26 cellular contexts compared by ENCODE assay signal in genomic region chr2:132593171-132593570, GRCh38.
DNase-seq lines count a peak whose midpoint lies in the region; TF ChIP-seq lines count a peak whose summit lies in the region.
"Had no signal": no experiment of that assay in that cellular context is flagged by ENCODE, and none has a peak within 500 bp of the region (broad histone marks: within the 10 kb centered on the region; RNA-seq: fewer than 3 reads in every experiment).

No MANE protein-coding gene starts in this region.

- no peaks in the 10 kb centered on the region for H3K4me1 Mint-ChIP-seq in CD4-positive, alpha-beta memory T cell
- H3K4me1 Mint-ChIP-seq: CD4-positive, CD25-positive, alpha-beta regulatory T cell; IgD-negative memory B cell; stimulated activated naive B cell treated with anti-CD40 and anti-IgM and Interleukin-4, amounts not matched to agents 10 μg/mL and 1 μg/mL and 100 μg/mL, for 72 hours had no signal

- H3K4me3 Mint-ChIP-seq in CD4-positive, alpha-beta memory T cell: no peak overlapping the region
- H3K4me3 Mint-ChIP-seq: CD4-positive, CD25-positive, alpha-beta regulatory T cell; IgD-negative memory B cell; stimulated activated naive B cell treated with anti-CD40 and anti-IgM and Interleukin-4, amounts not matched to agents 10 μg/mL and 1 μg/mL and 100 μg/mL, for 72 hours had no signal

- H3K79me2 ChIP-seq in mammary epithelial cell (ENCODE audit: insufficient read depth, low read length): no peaks in the 10 kb centered on the region

- no peaks in the 10 kb centered on the region for H3K27me3 Mint-ChIP-seq in CD4-positive, alpha-beta memory T cell
- H3K27me3 Mint-ChIP-seq: CD4-positive, CD25-positive, alpha-beta regulatory T cell had no signal

- no peak overlapping the region for H3K27ac Mint-ChIP-seq in CD4-positive, alpha-beta memory T cell
- H3K27ac Mint-ChIP-seq: CD4-positive, CD25-positive, alpha-beta regulatory T cell; IgD-negative memory B cell; stimulated activated naive B cell treated with anti-CD40 and anti-IgM and Interleukin-4, amounts not matched to agents 10 μg/mL and 1 μg/mL and 100 μg/mL, for 72 hours had no signal

- H3K36me3 ChIP-seq in A673 (ENCODE audit: insufficient read depth, low read length, poor library complexity, severe bottlenecking) (no peaks in the 10 kb centered on the region), mammary epithelial cell (ENCODE audit: insufficient read depth, low read length) (no peaks in the 10 kb centered on the region), kidney epithelial cell (ENCODE audit: control insufficient read depth, insufficient read depth, low read length) (no peaks in the 10 kb centered on the region), right atrium auricular region (no peaks in the 10 kb centered on the region)
- H3K36me3 ChIP-seq in CD4-positive, alpha-beta memory T cell (ENCODE audit: insufficient read depth, low read length): no peaks in the 10 kb centered on the region
- H3K36me3 ChIP-seq: esophagus squamous epithelium, heart right ventricle, tibial nerve, WERI-Rb-1 had no signal

- no peaks in the 10 kb centered on the region for H3K9me3 ChIP-seq in A673 (ENCODE audit: low read depth, low read length, poor library complexity, severe bottlenecking)
- H3K9me3 ChIP-seq in mammary epithelial cell (replicated peaks; ENCODE audit: insufficient read depth, low read length): no peaks in the 10 kb centered on the region
- peaks cover 0 to 8% of the 10 kb centered on the region in 2 donors for H3K9me3 ChIP-seq in right atrium auricular region
- no peaks in the 10 kb centered on the region for H3K9me3 ChIP-seq in CD4-positive, alpha-beta memory T cell (ENCODE audit: control insufficient read depth in 1 of 2, low read length in 2 of 2)
- H3K9me3 ChIP-seq: esophagus squamous epithelium had no signal

- no peak overlapping the region for H3K4me3 ChIP-seq in A673 (ENCODE audit: low read depth, low read length, poor library complexity, severe bottlenecking)
- H3K4me3 ChIP-seq in mammary epithelial cell (replicated peaks in 1 of 3; ENCODE audit: insufficient read depth in 1 of 3, low read depth in 2 of 3, low read length in 3 of 3): no peak overlapping the region
- H3K4me3 ChIP-seq in kidney epithelial cell (ENCODE audit: low read depth, low read length): no peak overlapping the region
- H3K4me3 ChIP-seq in right atrium auricular region: no peak overlapping the region
- no peak overlapping the region for H3K4me3 ChIP-seq in CD4-positive, alpha-beta memory T cell (ENCODE audit: low read length in 2 of 2)
- H3K4me3 ChIP-seq: dorsolateral prefrontal cortex, esophagus squamous epithelium, heart right ventricle, tibial nerve had no signal

- no peaks in the 10 kb centered on the region for H3K36me3 Mint-ChIP-seq in CD4-positive, alpha-beta memory T cell
- H3K36me3 Mint-ChIP-seq: CD4-positive, CD25-positive, alpha-beta regulatory T cell; IgD-negative memory B cell; stimulated activated naive B cell treated with anti-CD40 and anti-IgM and Interleukin-4, amounts not matched to agents 10 μg/mL and 1 μg/mL and 100 μg/mL, for 72 hours had no signal

- H3K27ac ChIP-seq in A673 (ENCODE audit: low read depth, low read length, poor library complexity, severe bottlenecking): no peak overlapping the region
- no peak overlapping the region for H3K27ac ChIP-seq in mammary epithelial cell (ENCODE audit: insufficient read depth, low read depth, low read length)
- no peak overlapping the region for H3K27ac ChIP-seq in right atrium auricular region
- H3K27ac ChIP-seq in CD4-positive, alpha-beta memory T cell (ENCODE audit: low read depth, low read length): no peak overlapping the region
- H3K27ac ChIP-seq: dorsolateral prefrontal cortex, esophagus squamous epithelium, heart right ventricle, tibial nerve, WERI-Rb-1 had no signal

- no peaks in the 10 kb centered on the region for H3K4me1 ChIP-seq in A673 (ENCODE audit: insufficient read depth, low read length, poor library complexity, severe bottlenecking)
- H3K4me1 ChIP-seq in mammary epithelial cell (ENCODE audit: insufficient read depth, low read length): no peaks in the 10 kb centered on the region
- H3K4me1 ChIP-seq in right atrium auricular region: no peaks in the 10 kb centered on the region
- no peaks in the 10 kb centered on the region for H3K4me1 ChIP-seq in CD4-positive, alpha-beta memory T cell (ENCODE audit: insufficient read depth, low read length)
- H3K4me1 ChIP-seq: esophagus squamous epithelium, heart right ventricle, tibial nerve had no signal

- intact Hi-C loops in A673 (cut with micrococcal nuclease; ENCODE audit: unreplicated experiment): no loop called here
- intact Hi-C loops in mammary epithelial cell (cut with micrococcal nuclease): no loop called here
- intact Hi-C loops in CD4-positive, alpha-beta memory T cell (cut with micrococcal nuclease): no loop called here

- 100% methylated on average over 2 of the region's 2 CpGs for whole genome bisulfite sequencing in mammary epithelial cell (ENCODE audit: low coverage, missing lambda C conversion rate)

- BruUV-seq in A673 (replicated peaks; lab: Mats Ljungman, UMichigan): no TSS peak
- BruUV-seq in mammary epithelial cell (replicated peaks; lab: Mats Ljungman, UMichigan): no TSS peak

- peak; percentile 34 for DNase-seq in A673 (ENCODE audit: low spot score)
- DNase-seq in HT1080 (ENCODE audit: low read depth): peak; percentile 50
- peak; percentile 31 for DNase-seq in mammary epithelial cell
- peak; percentile 61 for DNase-seq in kidney epithelial cell (ENCODE audit: low read depth)
- no peak for DNase-seq in inferior parietal cortex (ENCODE audit: extremely low spot score)
- DNase-seq in activated CD4-positive, alpha-beta T cell treated with anti-CD3 and anti-CD28 coated beads, Interleukin-2, amount 50 U/mL, for 1 hour: no peak
- DNase-seq in right atrium auricular region (ENCODE audit: low spot score): no peak
- no peak for DNase-seq in CD4-positive, alpha-beta memory T cell
- DNase-seq: activated CD4-positive, alpha-beta T cell treated with anti-CD3 and anti-CD28 coated beads, Interleukin-2, amount 50 U/mL, for 48 hours; activated naive CD4-positive, alpha-beta T cell treated with anti-CD3 and anti-CD28 coated beads, Interleukin-2, amount 50 U/mL, for 16 hours; activated T-cell treated with anti-CD3 and anti-CD28 coated beads, Interleukin-2, amount 50 U/mL, for 1 hour; CD4-positive, CD25-positive, alpha-beta regulatory T cell; DMS79 treated with DMSO at 0.1 percent for 48 hours; dorsolateral prefrontal cortex; esophagus squamous epithelium; heart right ventricle; kidney; midbrain; NCI-H2029 treated with DMSO at 0.1 percent for 48 hours; NCI-H524 treated with DMSO at 0.1 percent for 48 hours; right cardiac atrium; SHP77 treated with DMSO at 0.1 percent for 48 hours; stimulated activated naive B cell treated with anti-CD40 and anti-IgM and Interleukin-4, amounts not matched to agents 10 μg/mL and 1 μg/mL and 100 μg/mL, for 72 hours; WERI-Rb-1 had no signal

- no peak overlapping the region for H3K9ac ChIP-seq in mammary epithelial cell (ENCODE audit: insufficient read depth, low read length)

- dilution Hi-C loops in mammary epithelial cell (cut with HindIII; ENCODE audit: low sequenced_read_pairs): loop anchor here (5.0 kb wide), 1 partner anchor 41 kb away; no protein-coding TSS in a partner anchor

- H4K20me1 ChIP-seq in mammary epithelial cell (ENCODE audit: insufficient read depth, low read length): no peaks in the 10 kb centered on the region

- no peak overlapping the region for H3K4me2 ChIP-seq in mammary epithelial cell (ENCODE audit: insufficient read depth, low read depth, low read length)

- POLR2A ChIA-PET in A673 (lab: Charles Lee; ENCODE audit: low non-redundant PET): no interaction called here
- POLR2A ChIA-PET in CD4-positive, alpha-beta memory T cell (lab: Charles Lee; ENCODE audit: partially characterized antibody): no interaction called here

- H3K9me3 Mint-ChIP-seq in CD4-positive, alpha-beta memory T cell: peaks cover 0 to 12% (median 4%) of the 10 kb centered on the region in 8 donors

- H3K27me3 ChIP-seq in A673 (replicated peaks; ENCODE audit: insufficient read depth, low read depth, low read length, poor library complexity): no peaks in the 10 kb centered on the region
- H3K27me3 ChIP-seq in mammary epithelial cell (ENCODE audit: insufficient read depth, low read length): no peaks in the 10 kb centered on the region
- no peaks in the 10 kb centered on the region for H3K27me3 ChIP-seq in kidney epithelial cell (ENCODE audit: control insufficient read depth, insufficient read depth, low read length)
- H3K27me3 ChIP-seq in right atrium auricular region: no peaks in the 10 kb centered on the region
- H3K27me3 ChIP-seq in CD4-positive, alpha-beta memory T cell (ENCODE audit: insufficient read depth, low read length): no peaks in the 10 kb centered on the region
- H3K27me3 ChIP-seq: esophagus squamous epithelium, tibial nerve had no signal

- TF ChIP-seq CTCF in A673 (conservative IDR thresholded peaks at IDR 0.05; ENCODE audit: low read depth, low read length): no peak
- no peak for TF ChIP-seq CTCF in mammary epithelial cell (conservative IDR thresholded peaks at IDR 0.05 in 1 of 2, IDR thresholded peaks at IDR 0.05 in 1 of 2; ENCODE audit: extremely low read depth in 1 of 2, insufficient read depth in 1 of 2, low read depth in 1 of 2, low read length in 2 of 2)
- no peak for TF ChIP-seq CTCF in kidney epithelial cell (IDR thresholded peaks at IDR 0.05; ENCODE audit: insufficient read depth, low read length, poor library complexity, severe bottlenecking)
- no peak for TF ChIP-seq CTCF in right atrium auricular region (IDR thresholded peaks at IDR 0.05)

- CTCF ChIA-PET in A673 (lab: Charles Lee): no interaction called here
- CTCF ChIA-PET in mammary epithelial cell (lab: Charles Lee; ENCODE audit: low non-redundant PET): no interaction called here
- CTCF ChIA-PET in CD4-positive, alpha-beta memory T cell (lab: Charles Lee; ENCODE audit: partially characterized antibody): no interaction called here

- in situ Hi-C loops in mammary epithelial cell (cut with MboI; ENCODE audit: low sequenced_read_pairs in 2 of 2): no loop called here

- no peak overlapping the region for H2AFZ ChIP-seq in mammary epithelial cell (ENCODE audit: low read depth, low read length)

Comparison
In these comparisons a context has a peak if more than half of its experiments do, and no peak if none do; other contexts are left out.
1. DNase-seq: peak in A673 (single experiment), HT1080 (single experiment), mammary epithelial cell (single experiment) and kidney epithelial cell (single experiment); none in inferior parietal cortex (single experiment), activated CD4-positive, alpha-beta T cell treated with anti-CD3 and anti-CD28 coated beads, Interleukin-2, amount 50 U/mL, for 1 hour (single experiment), right atrium auricular region (single experiment) and CD4-positive, alpha-beta memory T cell (0 of 5).